Comparison of ENCODE assay signal across 24 cellular contexts in genomic region chr3:14275962-14276909, GRCh38.
"Had no signal": no experiment of that assay in that cellular context is flagged by ENCODE, and none has a peak within 500 bp of the region (broad histone marks: within the 10 kb centered on the region; RNA-seq: fewer than 3 reads in every experiment).

No MANE protein-coding gene starts in this region.

- H3K4me3 Mint-ChIP-seq: activated B cell treated with CpG ODN at 0.5 μM for 24 hours; activated CD4-positive, alpha-beta T cell treated with anti-CD3 and anti-CD28 coated beads for 36 hours; activated naive CD8-positive, alpha-beta T cell treated with anti-CD3 and anti-CD28 coated beads for 36 hours; effector memory CD8-positive, alpha-beta T cell; memory B cell; nephron progenitor cell; stimulated activated naive B cell treated with anti-CD40 and anti-IgM and Interleukin-4, amounts not matched to agents 10 μg/mL and 1 μg/mL and 100 μg/mL, for 72 hours had no signal

- H3K36me3 ChIP-seq: sigmoid colon, transverse colon, uterus had no signal

- H3K4me2 ChIP-seq: smooth muscle cell had no signal

- H3K9me3 ChIP-seq: mucosa of descending colon, sigmoid colon, transverse colon, uterus had no signal

- H3K4me1 ChIP-seq: sigmoid colon, transverse colon, uterus had no signal

- H3K27ac Mint-ChIP-seq: activated B cell treated with CpG ODN at 0.5 μM for 24 hours; activated CD4-positive, alpha-beta T cell treated with anti-CD3 and anti-CD28 coated beads for 36 hours; activated naive CD8-positive, alpha-beta T cell treated with anti-CD3 and anti-CD28 coated beads for 36 hours; effector memory CD8-positive, alpha-beta T cell; memory B cell; nephron progenitor cell; stimulated activated naive B cell treated with anti-CD40 and anti-IgM and Interleukin-4, amounts not matched to agents 10 μg/mL and 1 μg/mL and 100 μg/mL, for 72 hours had no signal

- H3K27me3 ChIP-seq: uterus had no signal

- H3K4me1 Mint-ChIP-seq: activated B cell treated with CpG ODN at 0.5 μM for 24 hours; activated CD4-positive, alpha-beta T cell treated with anti-CD3 and anti-CD28 coated beads for 36 hours; activated naive CD8-positive, alpha-beta T cell treated with anti-CD3 and anti-CD28 coated beads for 36 hours; memory B cell; stimulated activated naive B cell treated with anti-CD40 and anti-IgM and Interleukin-4, amounts not matched to agents 10 μg/mL and 1 μg/mL and 100 μg/mL, for 72 hours had no signal

- H3K27me3 Mint-ChIP-seq: activated CD4-positive, alpha-beta T cell treated with anti-CD3 and anti-CD28 coated beads for 36 hours had no signal

- ATAC-seq: activated CD4-positive, alpha-beta T cell treated with anti-CD3 and anti-CD28 coated beads for 36 hours; effector memory CD8-positive, alpha-beta T cell; esophagus mucosa; left ventricle myocardium superior; stimulated activated naive B cell treated with anti-CD40 and anti-IgM and Interleukin-4, amounts not matched to agents 10 μg/mL and 1 μg/mL and 100 μg/mL, for 72 hours had no signal

- DNase-seq: activated B cell treated with CpG ODN at 0.5 μM for 24 hours; activated CD4-positive, alpha-beta T cell treated with anti-CD3 and anti-CD28 coated beads, Interleukin-2, amount 50 U/mL, for 4 hours; activated naive CD4-positive, alpha-beta T cell treated with Interleukin-2 at 50 U/mL for 16 hours; activated naive CD8-positive, alpha-beta T cell treated with anti-CD3 and anti-CD28 coated beads for 36 hours; central memory CD4-positive, alpha-beta T cell; effector memory CD8-positive, alpha-beta T cell; glutamatergic neuron; hippocampal formation; left ventricle myocardium superior; mucosa of descending colon; nephron progenitor cell; nucleus accumbens; posterior cingulate gyrus; sigmoid colon; stimulated activated CD4-positive, alpha-beta T cell treated with anti-CD3 and anti-CD28 coated beads, Interleukin-2, amount 100 ng/mL, for 48 hours; stimulated activated CD8-positive, alpha-beta memory T cell treated with anti-CD3 and anti-CD28 coated beads, Interleukin-4, amount 100 ng/mL, for 48 hours; stimulated activated naive B cell treated with anti-CD40 and anti-IgM and Interleukin-4, amounts not matched to agents 10 μg/mL and 1 μg/mL and 100 μg/mL, for 72 hours; T1000; transverse colon; uterus had no signal

- H3K27ac ChIP-seq: sigmoid colon, transverse colon, uterus had no signal

- H3K9me3 Mint-ChIP-seq: activated B cell treated with CpG ODN at 0.5 μM for 24 hours; activated naive CD8-positive, alpha-beta T cell treated with anti-CD3 and anti-CD28 coated beads for 36 hours; effector memory CD8-positive, alpha-beta T cell; memory B cell; nephron progenitor cell; stimulated activated naive B cell treated with anti-CD40 and anti-IgM and Interleukin-4, amounts not matched to agents 10 μg/mL and 1 μg/mL and 100 μg/mL, for 72 hours had no signal

- H3K36me3 Mint-ChIP-seq: activated naive CD8-positive, alpha-beta T cell treated with anti-CD3 and anti-CD28 coated beads for 36 hours; memory B cell; stimulated activated naive B cell treated with anti-CD40 and anti-IgM and Interleukin-4, amounts not matched to agents 10 μg/mL and 1 μg/mL and 100 μg/mL, for 72 hours had no signal

- H3K4me3 ChIP-seq: mucosa of descending colon, sigmoid colon, smooth muscle cell, transverse colon, uterus had no signal
